Comparison of ENCODE assay signal across 8 cellular contexts in genomic region chr19:40714519-40715299, GRCh38. TPM values are rescaled to one million over a fixed set of nuclear protein-coding genes. Genes with fewer than 3 reads are reported as not detected.
A peak's percentile ranks its signal among the peaks of the same experiment; 100 is the strongest.
DNase-seq lines count a peak whose midpoint lies in the region; ATAC-seq and TF ChIP-seq lines count a peak whose summit lies in the region.

No MANE protein-coding gene starts in this region.

- H3K9me3 Mint-ChIP-seq in naive thymus-derived CD4-positive, alpha-beta T cell, result no peaks in the 10 kb centered on the region

- peaks cover 41 to 62% (median 58%) of the 10 kb centered on the region in 7 donors for H3K4me1 Mint-ChIP-seq in naive thymus-derived CD4-positive, alpha-beta T cell

- H3K9me2 ChIP-seq in Karpas-422 (replicated peaks; ENCODE audit: insufficient read depth, low read length), result no peaks in the 10 kb centered on the region

- H3K27me3 Mint-ChIP-seq in naive thymus-derived CD4-positive, alpha-beta T cell, result no peaks in the 10 kb centered on the region

- no peaks in the 10 kb centered on the region for H4K20me1 ChIP-seq in Karpas-422 (ENCODE audit: insufficient read depth, low read depth, low read length)

- H3K4me1 ChIP-seq in Karpas-422 (ENCODE audit: low read length), result peaks cover 43% of the 10 kb centered on the region
- H3K4me1 ChIP-seq in Peyer's patch, result peaks cover 0 to 42% (median 17%) of the 10 kb centered on the region in 4 donors
- peaks cover 39% of the 10 kb centered on the region in 2 donors for H3K4me1 ChIP-seq in naive thymus-derived CD4-positive, alpha-beta T cell (ENCODE audit: control insufficient read depth in 2 of 2, insufficient read depth in 2 of 2, low read length in 2 of 2)

- DNase-seq in DMS153 (lab: John Stamatoyannopoulos, UW) (peak; percentile 89), Karpas-422 (peak; percentile 98), Peyer's patch (peak; percentile 95 to 97 (median 96)), fibroblast of gingiva (ENCODE audit: low read depth) (peak; percentile 90)
- peak; percentile 85 to 87 for DNase-seq in activated T-helper 1 cell treated with anti-CD3 and anti-CD28 coated beads, Interleukin-2, amount 50 U/mL, for 16 hours (ENCODE audit: low read depth in 1 of 2, low spot score in 1 of 2)
- DNase-seq in naive thymus-derived CD4-positive, alpha-beta T cell, result peak; percentile 83 to 96 (median 93)
- peak; percentile 86 to 90 for DNase-seq in stimulated activated CD8-positive, alpha-beta memory T cell treated with anti-CD3 and anti-CD28 coated beads, Interleukin-7, amount 100 ng/mL, for 48 hours (ENCODE audit: extremely low read depth in 1 of 2, low read depth in 1 of 2)

- peak overlapping the region; percentile 44 for H3K27ac ChIP-seq in Karpas-422 (ENCODE audit: low read length)
- peak overlapping the region; percentile 89 to 99 (median 96) for H3K27ac ChIP-seq in Peyer's patch
- H3K27ac ChIP-seq in naive thymus-derived CD4-positive, alpha-beta T cell (ENCODE audit: low read depth, low read length), result peak overlapping the region; percentile 92

- intact Hi-C loops in naive thymus-derived CD4-positive, alpha-beta T cell (cut with micrococcal nuclease), result loop anchor here (1.0 to 10.0 kb wide), 19 partner anchors 23 to 1372 kb away; partner anchors contain the start of genes BCKDHA (in 2 of the 2), BLVRB (in 2 of the 2), EXOSC5 (in 2 of the 2) and SPTBN4 (in 2 of the 2)

- peak; percentile 48 for ATAC-seq in GM21723 (IDR thresholded peaks at IDR 0.05; ENCODE audit: unreplicated experiment)
- peak; percentile 79 for ATAC-seq in naive thymus-derived CD4-positive, alpha-beta T cell

- H3K36me3 ChIP-seq in Karpas-422 (ENCODE audit: insufficient read depth, low read length) (no peaks in the 10 kb centered on the region), Peyer's patch (peaks cover 0 to 28% (median 0%) of the 10 kb centered on the region in 3 donors)
- H3K36me3 ChIP-seq in naive thymus-derived CD4-positive, alpha-beta T cell (ENCODE audit: control insufficient read depth in 2 of 3, insufficient read depth in 3 of 3, low read length in 3 of 3), result peaks cover 0 to 11% (median 4%) of the 10 kb centered on the region in 3 experiments

- peak overlapping the region; percentile 87 to 99 (median 92) for H3K4me3 Mint-ChIP-seq in naive thymus-derived CD4-positive, alpha-beta T cell

- H3K4me2 ChIP-seq in Karpas-422 (ENCODE audit: low read depth, low read length, poor library complexity, severe bottlenecking), result peak overlapping the region; percentile 81

- H3K9me3 ChIP-seq in Karpas-422 (ENCODE audit: low read length) (no peaks in the 10 kb centered on the region), Peyer's patch (no peaks in the 10 kb centered on the region)
- H3K9me3 ChIP-seq in naive thymus-derived CD4-positive, alpha-beta T cell (ENCODE audit: control insufficient read depth in 2 of 3, low read length in 3 of 3), result no peaks in the 10 kb centered on the region

- peak overlapping the region; percentile 69 for H3K4me3 ChIP-seq in Karpas-422 (ENCODE audit: low read length)
- peak overlapping the region; percentile 69 to 91 (median 81) for H3K4me3 ChIP-seq in Peyer's patch
- H3K4me3 ChIP-seq in naive thymus-derived CD4-positive, alpha-beta T cell (ENCODE audit: low read length), result peak overlapping the region; percentile 75

- H3K36me3 Mint-ChIP-seq in naive thymus-derived CD4-positive, alpha-beta T cell, result peaks cover 7 to 21% (median 15%) of the 10 kb centered on the region in 5 donors

- H2AFZ ChIP-seq in Karpas-422 (ENCODE audit: low read length), result peak overlapping the region; percentile 24; the same call in 1 of the 2 replicates

- CTCF ChIA-PET in naive thymus-derived CD4-positive, alpha-beta T cell (lab: Charles Lee), result interaction anchor here (0.6 kb wide), 1 partner anchor 444 kb away, joined by 6 read pairs; no protein-coding TSS in a partner anchor

- H3K27me3 ChIP-seq in Karpas-422 (ENCODE audit: low read length) (no peaks in the 10 kb centered on the region), Peyer's patch (no peaks in the 10 kb centered on the region)
- H3K27me3 ChIP-seq in naive thymus-derived CD4-positive, alpha-beta T cell (ENCODE audit: control insufficient read depth in 2 of 2, insufficient read depth in 2 of 2, low read length in 2 of 2), result no peaks in the 10 kb centered on the region

- TF ChIP-seq POLR2A in Peyer's patch (IDR thresholded peaks at IDR 0.05), result no peak

- peaks cover 49% of the 10 kb centered on the region for H3K79me2 ChIP-seq in Karpas-422 (ENCODE audit: low read length)

- H3K9ac ChIP-seq in Karpas-422 (ENCODE audit: low read length), result peak overlapping the region; percentile 82

- POLR2A ChIA-PET in naive thymus-derived CD4-positive, alpha-beta T cell (lab: Charles Lee), result interaction anchor here (0.7 kb wide), 1 partner anchor 35 kb away, joined by 3 read pairs; the partner anchor contains the start of gene ACTMAP

- peak in 1 of 6 experiments; percentile 5 for TF ChIP-seq CTCF in Peyer's patch (IDR thresholded peaks at IDR 0.05)

- peak overlapping the region; percentile 94 to 99 (median 97) for H3K27ac Mint-ChIP-seq in naive thymus-derived CD4-positive, alpha-beta T cell

RNA-seq across cellular contexts. Expression of gene COQ8B, which starts 2.0 kb away (rescaled TPM):
- 31.3 and 58.0 TPM in 2 replicates for total RNA-seq in Karpas-422 (2014; rRNA removed; shearing (Covaris generic); ENCODE audit: low replicate concordance)
- 10 to 100 TPM; 32.4 to 92.8 (median 41.9) TPM for total RNA-seq in Peyer's patch
- total RNA-seq in naive thymus-derived CD4-positive, alpha-beta T cell, result 10 to 100 TPM; 26.2 to 48.3 (median 43.8) TPM
- polyA plus RNA-seq in naive thymus-derived CD4-positive, alpha-beta T cell, result 10 to 100 TPM; 14.4 to 21.9 TPM

RNA-seq across cellular contexts. Expression of gene ITPKC, which starts 2.2 kb away (rescaled TPM):
- 5.9 and 9.2 TPM in 2 replicates for total RNA-seq in Karpas-422 (2014; rRNA removed; shearing (Covaris generic); ENCODE audit: low replicate concordance)
- 10 to 100 TPM; 34.5 to 43.9 (median 38.9) TPM for total RNA-seq in Peyer's patch
- total RNA-seq in naive thymus-derived CD4-positive, alpha-beta T cell, result 1 to 10 TPM; 4.9 to 9.0 (median 7.3) TPM
- polyA plus RNA-seq in naive thymus-derived CD4-positive, alpha-beta T cell, result 1 to 10 TPM; 3.0 to 6.5 TPM

RNA-seq across cellular contexts. Expression of gene NUMBL, which starts 24.3 kb away (rescaled TPM):
- total RNA-seq in Karpas-422 (2014; rRNA removed; shearing (Covaris generic); ENCODE audit: low replicate concordance), result 26.9 and 33.8 TPM in 2 replicates
- total RNA-seq in Peyer's patch, result 100 to 1,000 TPM in 1 of 4 donors, 10 to 100 TPM in 3; 10.9 to 151 (median 27.9) TPM
- total RNA-seq in naive thymus-derived CD4-positive, alpha-beta T cell, result 10 to 100 TPM in 3 of 5 experiments, 1 to 10 TPM in 2; 9.0 to 28.6 (median 11.2) TPM
- polyA plus RNA-seq in naive thymus-derived CD4-positive, alpha-beta T cell, result 1 to 10 TPM in 1 of 2 donors, under 1 TPM in 1; 0.28 to 1.4 TPM

RNA-seq across cellular contexts. Expression of gene ACTMAP, which starts 35.6 kb away (rescaled TPM):
- total RNA-seq in Karpas-422 (2014; rRNA removed; shearing (Covaris generic); ENCODE audit: low replicate concordance), result 3.1 and 5.8 TPM in 2 replicates
- 10 to 100 TPM in 3 of 4 donors, 1 to 10 TPM in 1; 7.4 to 33.0 (median 21.6) TPM for total RNA-seq in Peyer's patch
- total RNA-seq in naive thymus-derived CD4-positive, alpha-beta T cell, result 10 to 100 TPM in 1 of 5 experiments, 1 to 10 TPM in 4; 5.5 to 13.7 (median 7.8) TPM
- 1 to 10 TPM; 3.2 to 3.6 TPM for polyA plus RNA-seq in naive thymus-derived CD4-positive, alpha-beta T cell

RNA-seq across cellular contexts. Expression of gene SNRPA, which starts 36.3 kb away (rescaled TPM):
- 136 and 173 TPM in 2 replicates for total RNA-seq in Karpas-422 (2014; rRNA removed; shearing (Covaris generic); ENCODE audit: low replicate concordance)
- 100 to 1,000 TPM in 1 of 4 donors, 10 to 100 TPM in 3; 44.5 to 104 (median 72.1) TPM for total RNA-seq in Peyer's patch
- 100 to 1,000 TPM in 1 of 5 experiments, 10 to 100 TPM in 4; 64.1 to 166 (median 72.7) TPM for total RNA-seq in naive thymus-derived CD4-positive, alpha-beta T cell
- polyA plus RNA-seq in naive thymus-derived CD4-positive, alpha-beta T cell, result 10 to 100 TPM; 44.1 to 57.2 TPM

Comparison
In these comparisons a context has a peak if more than half of its experiments do, and no peak if none do; other contexts are left out.
1. Peak in every context shown above with its lines: DNase-seq, ATAC-seq, H3K4me3 ChIP-seq and H3K27ac ChIP-seq.
2. H3K27ac ChIP-seq: peak in every context shown above with its lines; median percentile 96 in Peyer's patch; 92 in naive thymus-derived CD4-positive, alpha-beta T cell; 44 in Karpas-422.